1 cellular context compared by ENCODE assay signal in the genomic region with DNA sequence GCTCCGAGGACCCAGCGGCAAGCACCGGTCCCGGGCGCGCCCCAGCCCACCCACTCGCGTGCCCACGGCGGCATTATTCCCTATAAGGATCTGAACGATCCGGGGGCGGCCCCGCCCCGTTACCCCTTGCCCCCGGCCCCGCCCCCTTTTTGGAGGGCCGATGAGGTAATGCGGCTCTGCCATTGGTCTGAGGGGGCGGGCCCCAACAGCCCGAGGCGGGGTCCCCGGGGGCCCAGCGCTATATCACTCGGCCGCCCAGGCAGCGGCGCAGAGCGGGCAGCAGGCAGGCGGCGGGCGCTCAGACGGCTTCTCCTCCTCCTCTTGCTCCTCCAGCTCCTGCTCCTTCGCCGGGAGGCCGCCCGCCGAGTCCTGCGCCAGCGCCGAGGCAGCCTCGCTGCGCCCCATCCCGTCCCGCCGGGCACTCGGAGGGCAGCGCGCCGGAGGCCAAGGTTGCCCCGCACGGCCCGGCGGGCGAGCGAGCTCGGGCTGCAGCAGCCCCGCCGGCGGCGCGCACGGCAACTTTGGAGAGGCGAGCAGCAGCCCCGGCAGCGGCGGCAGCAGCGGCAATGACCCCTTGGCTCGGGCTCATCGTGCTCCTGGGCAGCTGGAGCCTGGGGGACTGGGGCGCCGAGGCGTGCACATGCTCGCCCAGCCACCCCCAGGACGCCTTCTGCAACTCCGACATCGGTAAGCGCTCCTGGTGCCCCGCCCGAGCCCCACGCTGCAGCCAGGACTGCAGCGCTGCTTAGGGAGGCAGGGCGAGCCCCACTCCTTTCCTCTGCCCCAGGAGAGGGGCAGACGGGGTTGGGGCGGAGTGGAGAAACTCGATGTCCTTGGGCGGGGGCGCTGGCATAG.
A peak's percentile ranks its signal among the peaks of the same experiment; 100 is the strongest.
TF ChIP-seq lines count a peak whose summit lies in the region.

Gene TIMP3, plus strand, starts transcription at position 270 of the 855 bp plus-strand sequence. Its CDS starts 297 bp downstream, at position 567.

TF ChIP-seq in HepG2, 621 proteins besides CTCF, POLR2A, EP300 and RAD21 (continued from another document and continues in another):
- TF ChIP-seq, protein P1, sequence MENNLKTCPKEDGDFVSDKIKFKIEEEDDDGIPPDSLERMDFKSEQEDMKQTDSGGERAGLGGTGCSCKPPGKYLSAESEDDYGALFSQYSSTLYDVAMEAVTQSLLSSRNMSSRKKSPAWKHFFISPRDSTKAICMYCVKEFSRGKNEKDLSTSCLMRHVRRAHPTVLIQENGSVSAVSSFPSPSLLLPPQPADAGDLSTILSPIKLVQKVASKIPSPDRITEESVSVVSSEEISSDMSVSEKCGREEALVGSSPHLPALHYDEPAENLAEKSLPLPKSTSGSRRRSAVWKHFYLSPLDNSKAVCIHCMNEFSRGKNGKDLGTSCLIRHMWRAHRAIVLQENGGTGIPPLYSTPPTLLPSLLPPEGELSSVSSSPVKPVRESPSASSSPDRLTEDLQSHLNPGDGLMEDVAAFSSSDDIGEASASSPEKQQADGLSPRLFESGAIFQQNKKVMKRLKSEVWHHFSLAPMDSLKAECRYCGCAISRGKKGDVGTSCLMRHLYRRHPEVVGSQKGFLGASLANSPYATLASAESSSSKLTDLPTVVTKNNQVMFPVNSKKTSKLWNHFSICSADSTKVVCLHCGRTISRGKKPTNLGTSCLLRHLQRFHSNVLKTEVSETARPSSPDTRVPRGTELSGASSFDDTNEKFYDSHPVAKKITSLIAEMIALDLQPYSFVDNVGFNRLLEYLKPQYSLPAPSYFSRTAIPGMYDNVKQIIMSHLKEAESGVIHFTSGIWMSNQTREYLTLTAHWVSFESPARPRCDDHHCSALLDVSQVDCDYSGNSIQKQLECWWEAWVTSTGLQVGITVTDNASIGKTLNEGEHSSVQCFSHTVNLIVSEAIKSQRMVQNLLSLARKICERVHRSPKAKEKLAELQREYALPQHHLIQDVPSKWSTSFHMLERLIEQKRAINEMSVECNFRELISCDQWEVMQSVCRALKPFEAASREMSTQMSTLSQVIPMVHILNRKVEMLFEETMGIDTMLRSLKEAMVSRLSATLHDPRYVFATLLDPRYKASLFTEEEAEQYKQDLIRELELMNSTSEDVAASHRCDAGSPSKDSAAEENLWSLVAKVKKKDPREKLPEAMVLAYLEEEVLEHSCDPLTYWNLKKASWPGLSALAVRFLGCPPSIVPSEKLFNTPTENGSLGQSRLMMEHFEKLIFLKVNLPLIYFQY (CRISPR knock-in tag; IDR thresholded peaks at IDR 0.05; ENCODE audit: borderline replicate concordance): 0 out of 2 replicates have a peak, but pooled peaks have one; percentile 21
- no peak for TF ChIP-seq TEF (CRISPR knock-in tag; IDR thresholded peaks at IDR 0.05)
- TF ChIP-seq FOXK1 (CRISPR knock-in tag; IDR thresholded peaks at IDR 0.05; ENCODE audit: borderline replicate concordance, low read depth): no peak
- TF ChIP-seq, protein P2, sequence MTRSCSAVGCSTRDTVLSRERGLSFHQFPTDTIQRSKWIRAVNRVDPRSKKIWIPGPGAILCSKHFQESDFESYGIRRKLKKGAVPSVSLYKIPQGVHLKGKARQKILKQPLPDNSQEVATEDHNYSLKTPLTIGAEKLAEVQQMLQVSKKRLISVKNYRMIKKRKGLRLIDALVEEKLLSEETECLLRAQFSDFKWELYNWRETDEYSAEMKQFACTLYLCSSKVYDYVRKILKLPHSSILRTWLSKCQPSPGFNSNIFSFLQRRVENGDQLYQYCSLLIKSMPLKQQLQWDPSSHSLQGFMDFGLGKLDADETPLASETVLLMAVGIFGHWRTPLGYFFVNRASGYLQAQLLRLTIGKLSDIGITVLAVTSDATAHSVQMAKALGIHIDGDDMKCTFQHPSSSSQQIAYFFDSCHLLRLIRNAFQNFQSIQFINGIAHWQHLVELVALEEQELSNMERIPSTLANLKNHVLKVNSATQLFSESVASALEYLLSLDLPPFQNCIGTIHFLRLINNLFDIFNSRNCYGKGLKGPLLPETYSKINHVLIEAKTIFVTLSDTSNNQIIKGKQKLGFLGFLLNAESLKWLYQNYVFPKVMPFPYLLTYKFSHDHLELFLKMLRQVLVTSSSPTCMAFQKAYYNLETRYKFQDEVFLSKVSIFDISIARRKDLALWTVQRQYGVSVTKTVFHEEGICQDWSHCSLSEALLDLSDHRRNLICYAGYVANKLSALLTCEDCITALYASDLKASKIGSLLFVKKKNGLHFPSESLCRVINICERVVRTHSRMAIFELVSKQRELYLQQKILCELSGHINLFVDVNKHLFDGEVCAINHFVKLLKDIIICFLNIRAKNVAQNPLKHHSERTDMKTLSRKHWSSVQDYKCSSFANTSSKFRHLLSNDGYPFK (CRISPR knock-in tag; IDR thresholded peaks at IDR 0.05; ENCODE audit: borderline replicate concordance): no peak; the same call in 1 of the 2 replicates
- TF ChIP-seq ESRRA (CRISPR knock-in tag; IDR thresholded peaks at IDR 0.05; ENCODE audit: low read depth): peak; percentile 42; the same call in 1 of the 2 replicates
- TF ChIP-seq ZNF619 (CRISPR knock-in tag; IDR thresholded peaks at IDR 0.05): no peak
- no peak for TF ChIP-seq ZBTB37 (CRISPR knock-in tag; IDR thresholded peaks at IDR 0.05)
- peak; percentile 58; the same call in 1 of the 2 replicates for TF ChIP-seq ZNF558 (CRISPR knock-in tag; IDR thresholded peaks at IDR 0.05; ENCODE audit: borderline replicate concordance)
- TF ChIP-seq PHB2 (IDR thresholded peaks at IDR 0.05; ENCODE audit: partially characterized antibody): no peak
- TF ChIP-seq GTF2F1 (IDR thresholded peaks at IDR 0.05; ENCODE audit: low read length): no peak
- TF ChIP-seq HOXD1 (CRISPR knock-in tag; IDR thresholded peaks at IDR 0.05): no peak
- no peak for TF ChIP-seq NR1H2 (CRISPR knock-in tag; IDR thresholded peaks at IDR 0.05; ENCODE audit: borderline replicate concordance, low read depth)
- TF ChIP-seq, protein P3, sequence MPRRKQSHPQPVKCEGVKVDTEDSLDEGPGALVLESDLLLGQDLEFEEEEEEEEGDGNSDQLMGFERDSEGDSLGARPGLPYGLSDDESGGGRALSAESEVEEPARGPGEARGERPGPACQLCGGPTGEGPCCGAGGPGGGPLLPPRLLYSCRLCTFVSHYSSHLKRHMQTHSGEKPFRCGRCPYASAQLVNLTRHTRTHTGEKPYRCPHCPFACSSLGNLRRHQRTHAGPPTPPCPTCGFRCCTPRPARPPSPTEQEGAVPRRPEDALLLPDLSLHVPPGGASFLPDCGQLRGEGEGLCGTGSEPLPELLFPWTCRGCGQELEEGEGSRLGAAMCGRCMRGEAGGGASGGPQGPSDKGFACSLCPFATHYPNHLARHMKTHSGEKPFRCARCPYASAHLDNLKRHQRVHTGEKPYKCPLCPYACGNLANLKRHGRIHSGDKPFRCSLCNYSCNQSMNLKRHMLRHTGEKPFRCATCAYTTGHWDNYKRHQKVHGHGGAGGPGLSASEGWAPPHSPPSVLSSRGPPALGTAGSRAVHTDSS (CRISPR knock-in tag; conservative IDR thresholded peaks at IDR 0.05): no peak
- peak; percentile 44; the same call in 1 of the 2 replicates for TF ChIP-seq HBP1 (CRISPR knock-in tag; IDR thresholded peaks at IDR 0.05; ENCODE audit: low read depth)
- TF ChIP-seq ZNF501 (CRISPR knock-in tag; IDR thresholded peaks at IDR 0.05): no peak
- 0 out of 2 replicates have a peak, but pooled peaks have one; percentile 7 for TF ChIP-seq ZNF337 (CRISPR knock-in tag; IDR thresholded peaks at IDR 0.05; ENCODE audit: borderline replicate concordance, low read depth)
- no peak for TF ChIP-seq ZNF264 (CRISPR knock-in tag; IDR thresholded peaks at IDR 0.05)
- no peak for TF ChIP-seq SNAI1 (CRISPR knock-in tag; IDR thresholded peaks at IDR 0.05; ENCODE audit: borderline replicate concordance)
- no peak for TF ChIP-seq TRIM24 (CRISPR knock-in tag; IDR thresholded peaks at IDR 0.05)
- TF ChIP-seq MAF1 (CRISPR knock-in tag; IDR thresholded peaks at IDR 0.05; ENCODE audit: borderline replicate concordance): no peak
- TF ChIP-seq SUZ12 (IDR thresholded peaks at IDR 0.05; ENCODE audit: low read depth, low read length): no peak
- TF ChIP-seq ZNF672 (CRISPR knock-in tag; IDR thresholded peaks at IDR 0.05): no peak
- no peak for TF ChIP-seq KDM3A (CRISPR knock-in tag; IDR thresholded peaks at IDR 0.05; ENCODE audit: low read depth)
- no peak for TF ChIP-seq ZNF629 (CRISPR knock-in tag; conservative IDR thresholded peaks at IDR 0.05)
- TF ChIP-seq EZH2 (conservative IDR thresholded peaks at IDR 0.05; ENCODE audit: low read depth, low read length): no peak
- TF ChIP-seq, protein P4, sequence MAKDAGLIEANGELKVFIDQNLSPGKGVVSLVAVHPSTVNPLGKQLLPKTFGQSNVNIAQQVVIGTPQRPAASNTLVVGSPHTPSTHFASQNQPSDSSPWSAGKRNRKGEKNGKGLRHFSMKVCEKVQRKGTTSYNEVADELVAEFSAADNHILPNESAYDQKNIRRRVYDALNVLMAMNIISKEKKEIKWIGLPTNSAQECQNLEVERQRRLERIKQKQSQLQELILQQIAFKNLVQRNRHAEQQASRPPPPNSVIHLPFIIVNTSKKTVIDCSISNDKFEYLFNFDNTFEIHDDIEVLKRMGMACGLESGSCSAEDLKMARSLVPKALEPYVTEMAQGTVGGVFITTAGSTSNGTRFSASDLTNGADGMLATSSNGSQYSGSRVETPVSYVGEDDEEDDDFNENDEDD (CRISPR knock-in tag; IDR thresholded peaks at IDR 0.05; ENCODE audit: borderline replicate concordance): no peak
- TF ChIP-seq ZNF343 (CRISPR knock-in tag; IDR thresholded peaks at IDR 0.05): no peak
- TF ChIP-seq MIER3 (CRISPR knock-in tag; IDR thresholded peaks at IDR 0.05; ENCODE audit: borderline replicate concordance): no peak
- TF ChIP-seq TOE1 (CRISPR knock-in tag; IDR thresholded peaks at IDR 0.05): no peak
- no peak for TF ChIP-seq ZNF12 (CRISPR knock-in tag; IDR thresholded peaks at IDR 0.05)
- no peak for TF ChIP-seq ZNF777 (CRISPR knock-in tag; IDR thresholded peaks at IDR 0.05)
- TF ChIP-seq SP2 (CRISPR knock-in tag; IDR thresholded peaks at IDR 0.05): no peak
- TF ChIP-seq ZNF326 (CRISPR knock-in tag; IDR thresholded peaks at IDR 0.05; ENCODE audit: borderline replicate concordance): no peak
- no peak for TF ChIP-seq ZNF354B (CRISPR knock-in tag; IDR thresholded peaks at IDR 0.05)
- TF ChIP-seq, protein P5, sequence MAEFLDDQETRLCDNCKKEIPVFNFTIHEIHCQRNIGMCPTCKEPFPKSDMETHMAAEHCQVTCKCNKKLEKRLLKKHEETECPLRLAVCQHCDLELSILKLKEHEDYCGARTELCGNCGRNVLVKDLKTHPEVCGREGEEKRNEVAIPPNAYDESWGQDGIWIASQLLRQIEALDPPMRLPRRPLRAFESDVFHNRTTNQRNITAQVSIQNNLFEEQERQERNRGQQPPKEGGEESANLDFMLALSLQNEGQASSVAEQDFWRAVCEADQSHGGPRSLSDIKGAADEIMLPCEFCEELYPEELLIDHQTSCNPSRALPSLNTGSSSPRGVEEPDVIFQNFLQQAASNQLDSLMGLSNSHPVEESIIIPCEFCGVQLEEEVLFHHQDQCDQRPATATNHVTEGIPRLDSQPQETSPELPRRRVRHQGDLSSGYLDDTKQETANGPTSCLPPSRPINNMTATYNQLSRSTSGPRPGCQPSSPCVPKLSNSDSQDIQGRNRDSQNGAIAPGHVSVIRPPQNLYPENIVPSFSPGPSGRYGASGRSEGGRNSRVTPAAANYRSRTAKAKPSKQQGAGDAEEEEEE (CRISPR knock-in tag; IDR thresholded peaks at IDR 0.05; ENCODE audit: borderline replicate concordance): no peak
- TF ChIP-seq MTA3 (CRISPR knock-in tag; IDR thresholded peaks at IDR 0.05): no peak
- TF ChIP-seq, protein P6, sequence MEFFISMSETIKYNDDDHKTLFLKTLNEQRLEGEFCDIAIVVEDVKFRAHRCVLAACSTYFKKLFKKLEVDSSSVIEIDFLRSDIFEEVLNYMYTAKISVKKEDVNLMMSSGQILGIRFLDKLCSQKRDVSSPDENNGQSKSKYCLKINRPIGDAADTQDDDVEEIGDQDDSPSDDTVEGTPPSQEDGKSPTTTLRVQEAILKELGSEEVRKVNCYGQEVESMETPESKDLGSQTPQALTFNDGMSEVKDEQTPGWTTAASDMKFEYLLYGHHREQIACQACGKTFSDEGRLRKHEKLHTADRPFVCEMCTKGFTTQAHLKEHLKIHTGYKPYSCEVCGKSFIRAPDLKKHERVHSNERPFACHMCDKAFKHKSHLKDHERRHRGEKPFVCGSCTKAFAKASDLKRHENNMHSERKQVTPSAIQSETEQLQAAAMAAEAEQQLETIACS (CRISPR knock-in tag; IDR thresholded peaks at IDR 0.05): no peak
- no peak for TF ChIP-seq TFAP4 (IDR thresholded peaks at IDR 0.05; ENCODE audit: borderline replicate concordance, low read depth)
- TF ChIP-seq KLF15 (CRISPR knock-in tag; IDR thresholded peaks at IDR 0.05; ENCODE audit: borderline replicate concordance): no peak
